11 cellular contexts compared by ENCODE assay signal in the genomic region with DNA sequence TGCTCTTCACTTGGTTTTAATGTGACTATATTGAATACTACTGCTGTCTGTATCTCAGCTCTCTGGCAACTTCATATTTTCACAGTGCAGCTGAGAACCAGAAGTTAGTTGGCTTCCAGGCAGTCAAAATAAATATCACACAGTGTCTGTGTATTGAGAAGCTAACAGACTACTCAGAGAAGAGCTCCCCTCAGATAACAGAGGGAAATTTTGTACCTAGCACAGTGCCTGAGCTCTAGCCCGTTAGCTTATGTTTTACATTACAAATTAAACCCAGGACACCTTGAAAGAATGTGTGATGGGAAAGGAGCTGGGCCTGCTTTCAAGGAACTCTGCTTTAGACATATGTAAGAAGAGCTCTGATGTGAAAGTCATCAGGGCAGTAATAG. TPM values are rescaled to one million over a fixed set of nuclear protein-coding genes. Genes with fewer than 3 reads are reported as not detected.
DNase-seq lines count a peak whose midpoint lies in the region; ATAC-seq, FAIRE-seq and TF ChIP-seq lines count a peak whose summit lies in the region.
"Had no signal": no experiment of that assay in that cellular context is flagged by ENCODE, and none has a peak within 500 bp of the region (broad histone marks: within the 10 kb centered on the region; RNA-seq: fewer than 3 reads in every experiment).

No MANE protein-coding gene starts in this region.

- H3K4me1 ChIP-seq in DOHH2 (ENCODE audit: control insufficient read depth, low read length) (peaks cover 59% of the 10 kb centered on the region), mesendoderm (ENCODE audit: control insufficient read depth, low read depth, low read length) (peaks cover 18% of the 10 kb centered on the region)

- peak overlapping the region; percentile 61 for H3K56ac ChIP-seq in mesendoderm (ENCODE audit: low read length)

- H4K8ac ChIP-seq in mesendoderm (ENCODE audit: low read depth, low read length), result no peak overlapping the region

- no peaks in the 10 kb centered on the region for H3K9me2 ChIP-seq in DOHH2 (replicated peaks; ENCODE audit: control insufficient read depth, low read length)

- H3K9me3 Mint-ChIP-seq in activated CD8-positive, alpha-beta memory T cell treated with anti-CD3 and anti-CD28 coated beads, Interleukin-2, amount 10 ng/mL, durations not matched to agents 7 days and 5 days (ENCODE audit: low read depth), result no peaks in the 10 kb centered on the region
- H3K9me3 Mint-ChIP-seq: activated naive CD4-positive, alpha-beta T cell treated with anti-CD3 and anti-CD28 coated beads, Interleukin-2, amount 10 ng/mL, durations not matched to agents 7 days and 5 days had no signal

- peaks cover 24% of the 10 kb centered on the region for H3K36me3 Mint-ChIP-seq in activated CD8-positive, alpha-beta memory T cell treated with anti-CD3 and anti-CD28 coated beads, Interleukin-2, amount 10 ng/mL, durations not matched to agents 7 days and 5 days

- peak overlapping the region; percentile 49 for H3K4ac ChIP-seq in mesendoderm (ENCODE audit: low read depth, low read length)

- no peak overlapping the region for H3K23ac ChIP-seq in mesendoderm (ENCODE audit: low read length)

- H3K27ac Mint-ChIP-seq in activated CD8-positive, alpha-beta memory T cell treated with anti-CD3 and anti-CD28 coated beads, Interleukin-2, amount 10 ng/mL, durations not matched to agents 7 days and 5 days, result no peak overlapping the region
- H3K27ac Mint-ChIP-seq: activated naive CD4-positive, alpha-beta T cell treated with anti-CD3 and anti-CD28 coated beads, Interleukin-2, amount 10 ng/mL, durations not matched to agents 7 days and 5 days had no signal

- H3F3A ChIP-seq in DOHH2 (ENCODE audit: control insufficient read depth, insufficient read depth), result peaks cover 19% of the 10 kb centered on the region

- no peak overlapping the region for H4K5ac ChIP-seq in mesendoderm (ENCODE audit: low read length)

- peak overlapping the region; percentile 16 for H2BK5ac ChIP-seq in mesendoderm (ENCODE audit: low read length)

- H3K4me3 Mint-ChIP-seq in activated CD8-positive, alpha-beta memory T cell treated with anti-CD3 and anti-CD28 coated beads, Interleukin-2, amount 10 ng/mL, durations not matched to agents 7 days and 5 days, result no peak overlapping the region
- H3K4me3 Mint-ChIP-seq: activated naive CD4-positive, alpha-beta T cell treated with anti-CD3 and anti-CD28 coated beads, Interleukin-2, amount 10 ng/mL, durations not matched to agents 7 days and 5 days had no signal

- peaks cover 99% of the 10 kb centered on the region for H3K79me2 ChIP-seq in DOHH2 (ENCODE audit: control insufficient read depth, low read length)
- peaks cover 82% of the 10 kb centered on the region for H3K79me2 ChIP-seq in mesendoderm (ENCODE audit: control insufficient read depth, insufficient read depth, low read length)

- no peak overlapping the region for H3K4me3 ChIP-seq in DOHH2 (ENCODE audit: low read length)
- no peak overlapping the region for H3K4me3 ChIP-seq in mesendoderm (ENCODE audit: low read length)
- H3K4me3 ChIP-seq: BLaER1 treated with 17β-estradiol and CSF1 and Interleukin-3, amounts not matched to agents 10 nM and 100 nM had no signal

- peak; percentile 5 for ATAC-seq in GM21786 (IDR thresholded peaks at IDR 0.05; ENCODE audit: unreplicated experiment)
- ATAC-seq in activated CD8-positive, alpha-beta memory T cell treated with anti-CD3 and anti-CD28 coated beads, Interleukin-2, amount 10 ng/mL, durations not matched to agents 7 days and 5 days, result no peak

- H3K79me1 ChIP-seq in mesendoderm (ENCODE audit: low read length), result peaks cover 6% of the 10 kb centered on the region

- H4K20me1 ChIP-seq in DOHH2 (ENCODE audit: control insufficient read depth, insufficient read depth, low read depth, low read length), result peaks cover 28% of the 10 kb centered on the region

- no CpG with 5 or more reads among the region's 1 CpG for WGBS in mesendoderm (ENCODE audit: extremely low coverage, insufficient coverage, low lambda C conversion rate)

- H2BK120ac ChIP-seq in mesendoderm (ENCODE audit: low read depth, low read length), result peak overlapping the region; percentile 64

- H3K27me3 Mint-ChIP-seq in activated CD8-positive, alpha-beta memory T cell treated with anti-CD3 and anti-CD28 coated beads, Interleukin-2, amount 10 ng/mL, durations not matched to agents 7 days and 5 days, result no peaks in the 10 kb centered on the region
- H3K27me3 Mint-ChIP-seq: activated naive CD4-positive, alpha-beta T cell treated with anti-CD3 and anti-CD28 coated beads, Interleukin-2, amount 10 ng/mL, durations not matched to agents 7 days and 5 days had no signal

- H3K9me3 ChIP-seq in DOHH2 (ENCODE audit: control insufficient read depth, insufficient read depth, low read length), result no peaks in the 10 kb centered on the region

- CTCF ChIA-PET in activated CD8-positive, alpha-beta memory T cell treated with anti-CD3 and anti-CD28 coated beads, Interleukin-2, amount 10 ng/mL, durations not matched to agents 7 days and 5 days (lab: Charles Lee), result no interaction called here

- FAIRE-seq in GM19239 (lab: Jason Lieb, UNC), result no peak

- H3K27ac ChIP-seq in DOHH2 (ENCODE audit: low read depth, low read length), result peak overlapping the region; percentile 84; the same call in 1 of the 2 replicates
- H3K27ac ChIP-seq in VCaP, result peak overlapping the region; percentile 69
- H3K27ac ChIP-seq in mesendoderm (ENCODE audit: low read depth, low read length), result peak overlapping the region; percentile 85
- H3K27ac ChIP-seq: BLaER1 treated with 17β-estradiol and CSF1 and Interleukin-3, amounts not matched to agents 10 nM and 100 nM had no signal

- H2AK5ac ChIP-seq in mesendoderm (ENCODE audit: low read length), result no peak overlapping the region

- H3K9ac ChIP-seq in mesendoderm (ENCODE audit: low read length), result peak overlapping the region; percentile 38
- H3K9ac ChIP-seq: BLaER1 treated with 17β-estradiol and CSF1 and Interleukin-3, amounts not matched to agents 10 nM and 100 nM had no signal

- H3K27me3 ChIP-seq in DOHH2 (ENCODE audit: control insufficient read depth, low read length) (no peaks in the 10 kb centered on the region), mesendoderm (ENCODE audit: insufficient read depth, low read length, poor library complexity) (no peaks in the 10 kb centered on the region)
- H3K27me3 ChIP-seq: BLaER1 treated with 17β-estradiol and CSF1 and Interleukin-3, amounts not matched to agents 10 nM and 100 nM had no signal

- DNase-seq in mesendoderm, result peak; percentile 57
- no peak for DNase-seq in NAMALWA (ENCODE audit: low spot score)
- DNase-seq in GM19239 (ENCODE audit: insufficient read length, low spot score), result no peak
- no peak for DNase-seq in activated CD8-positive, alpha-beta memory T cell treated with anti-CD3 and anti-CD28 coated beads, Interleukin-2, amount 50 U/mL, for 48 hours
- no peak for DNase-seq in activated CD8-positive, alpha-beta memory T cell treated with anti-CD3 and anti-CD28 coated beads, Interleukin-2, amount 10 ng/mL, durations not matched to agents 7 days and 5 days
- DNase-seq: activated naive CD4-positive, alpha-beta T cell treated with anti-CD3 and anti-CD28 coated beads, Interleukin-2, amount 10 ng/mL, durations not matched to agents 7 days and 5 days; kidney glomerular epithelial cell had no signal

- H2BK15ac ChIP-seq in mesendoderm (replicated peaks; ENCODE audit: low read depth), result peak overlapping the region; percentile 13

- peaks cover 13% of the 10 kb centered on the region for H3K4me1 Mint-ChIP-seq in activated CD8-positive, alpha-beta memory T cell treated with anti-CD3 and anti-CD28 coated beads, Interleukin-2, amount 10 ng/mL, durations not matched to agents 7 days and 5 days

- H3K18ac ChIP-seq in mesendoderm (ENCODE audit: low read length), result peak overlapping the region; percentile 75

- TF ChIP-seq CTCF in DOHH2 (IDR thresholded peaks at IDR 0.05; ENCODE audit: low read depth, low read length, poor library complexity, severe bottlenecking) (no peak), VCaP (conservative IDR thresholded peaks at IDR 0.05) (no peak)

- peak overlapping the region; percentile 86; the same call in 1 of the 2 replicates for H3K4me2 ChIP-seq in DOHH2 (ENCODE audit: low read length)
- H3K4me2 ChIP-seq in mesendoderm (ENCODE audit: low read length), result no peak overlapping the region

- H3K36me3 ChIP-seq in DOHH2 (ENCODE audit: control insufficient read depth, low read length) (peaks cover 76% of the 10 kb centered on the region), mesendoderm (ENCODE audit: control insufficient read depth, insufficient read depth, low read length) (no peaks in the 10 kb centered on the region)

RNA-seq across cellular contexts. Expression of a gene that starts 22.7 kb away (rescaled TPM):
- 28.4 TPM for polyA plus RNA-seq in mesendoderm (2013, experiment 1 of 2)
- polyA plus RNA-seq in mesendoderm (2013, experiment 2 of 2), result 28.7 TPM
- total RNA-seq in activated CD8-positive, alpha-beta memory T cell treated with anti-CD3 and anti-CD28 coated beads, Interleukin-2, amount 10 ng/mL, durations not matched to agents 7 days and 5 days, result 10 to 100 TPM; 30.4 to 31.2 TPM
